20 cellular contexts compared by ENCODE assay signal in genomic region chr17:10336393-10336792, GRCh38. TPM values are rescaled to one million over a fixed set of nuclear protein-coding genes. Genes with fewer than 3 reads are reported as not detected.
DNase-seq lines count a peak whose midpoint lies in the region; ATAC-seq and TF ChIP-seq lines count a peak whose summit lies in the region.
"Had no signal": no experiment of that assay in that cellular context is flagged by ENCODE, and none has a peak within 500 bp of the region (broad histone marks: within the 10 kb centered on the region; RNA-seq: fewer than 3 reads in every experiment).

No MANE protein-coding gene starts in this region.

- H3K36me3 ChIP-seq in NT2/D1 (ENCODE audit: insufficient read depth, insufficient read length, low read length), result no peaks in the 10 kb centered on the region
- no peaks in the 10 kb centered on the region for H3K36me3 ChIP-seq in endodermal cell (ENCODE audit: control insufficient read depth, insufficient read depth, low read length)
- no peaks in the 10 kb centered on the region for H3K36me3 ChIP-seq in neural progenitor cell

- H3K27me3 Mint-ChIP-seq in endodermal cell (ENCODE audit: insufficient read depth) (no peaks in the 10 kb centered on the region), neural progenitor cell (ENCODE audit: insufficient read depth, low read depth) (peaks cover 5% of the 10 kb centered on the region)
- H3K27me3 Mint-ChIP-seq: CD4-positive, alpha-beta T cell had no signal

- no peaks in the 10 kb centered on the region for H3K79me2 ChIP-seq in neural progenitor cell (ENCODE audit: low read depth)

- no peak overlapping the region for H3K4me2 ChIP-seq in neural progenitor cell
- H3K4me2 ChIP-seq: A549 had no signal

- H3K4me3 Mint-ChIP-seq in endodermal cell (no peak overlapping the region), neural progenitor cell (no peak overlapping the region)
- H3K4me3 Mint-ChIP-seq: CD4-positive, alpha-beta T cell; HFFc6 had no signal

- peak overlapping the region; percentile 36 for H2AFZ ChIP-seq in neural progenitor cell (replicated peaks)

- no peak overlapping the region for H3K4me3 ChIP-seq in NT2/D1 (ENCODE audit: insufficient read length, low read depth)
- no peak overlapping the region for H3K4me3 ChIP-seq in endodermal cell (ENCODE audit: low read length)
- no peak overlapping the region for H3K4me3 ChIP-seq in neural progenitor cell
- H3K4me3 ChIP-seq: A549 had no signal

- H3K36me3 Mint-ChIP-seq in endodermal cell (ENCODE audit: low read depth), result no peaks in the 10 kb centered on the region
- H3K36me3 Mint-ChIP-seq in neural progenitor cell, result no peaks in the 10 kb centered on the region

- DNase-seq in ELF-1 (ENCODE audit: low read depth, low spot score) (peak; percentile 23), NT2/D1 (ENCODE audit: low read depth, low spot score) (peak; percentile 36), endodermal cell (peak; percentile 70), neural progenitor cell (ENCODE audit: low spot score) (peak; percentile 18), NCI-H1694 (lab: John Stamatoyannopoulos, UW) (no peak)
- DNase-seq in activated CD4-positive, alpha-beta T cell treated with anti-CD3 and anti-CD28 coated beads for 4 hours, result no peak
- DNase-seq: AML-193; Caco-2; CD4-positive, alpha-beta T cell; GDM1 had no signal

- no peaks in the 10 kb centered on the region for H3F3A ChIP-seq in neural progenitor cell (ENCODE audit: low read depth)

- no peaks in the 10 kb centered on the region for H3K9me3 Mint-ChIP-seq in endodermal cell
- no peaks in the 10 kb centered on the region for H3K9me3 Mint-ChIP-seq in neural progenitor cell
- H3K9me3 Mint-ChIP-seq: CD4-positive, alpha-beta T cell; HFFc6 had no signal

- H4K20me1 ChIP-seq in neural progenitor cell (ENCODE audit: low read depth), result no peaks in the 10 kb centered on the region

- 80 to 86% methylated on average over 2 to 7 of the region's 7 CpGs for WGBS in endodermal cell (ENCODE audit: insufficient coverage in 1 of 2, insufficient read length in 1 of 2), 2 experiments

- H3K9me3 ChIP-seq in NT2/D1 (ENCODE audit: insufficient read depth, low read length), result no peaks in the 10 kb centered on the region
- H3K9me3 ChIP-seq in endodermal cell (ENCODE audit: control insufficient read depth, low read length), result no peaks in the 10 kb centered on the region
- no peaks in the 10 kb centered on the region for H3K9me3 ChIP-seq in neural progenitor cell (ENCODE audit: low read depth)
- H3K9me3 ChIP-seq: A549, Caco-2 had no signal

- peaks cover 4% of the 10 kb centered on the region for H3K4me1 ChIP-seq in NT2/D1 (ENCODE audit: insufficient read depth, insufficient read length)
- no peaks in the 10 kb centered on the region for H3K4me1 ChIP-seq in endodermal cell (ENCODE audit: control insufficient read depth, insufficient read depth, low read length)
- peaks cover 4% of the 10 kb centered on the region for H3K4me1 ChIP-seq in neural progenitor cell
- H3K4me1 ChIP-seq: A549, Caco-2 had no signal

- H3K9ac ChIP-seq in NT2/D1 (ENCODE audit: insufficient read length, low read depth), result no peak overlapping the region
- no peak overlapping the region for H3K9ac ChIP-seq in endodermal cell (ENCODE audit: extremely low read depth, low read length, poor library complexity, severe bottlenecking)
- no peak overlapping the region for H3K9ac ChIP-seq in neural progenitor cell

- H3K4me1 Mint-ChIP-seq in endodermal cell (no peaks in the 10 kb centered on the region), neural progenitor cell (peaks cover 4% of the 10 kb centered on the region)

- H3K27me3 ChIP-seq in NT2/D1 (ENCODE audit: insufficient read depth, insufficient read length) (no peaks in the 10 kb centered on the region), endodermal cell (ENCODE audit: control insufficient read depth, insufficient read depth, low read length, poor library complexity, severe bottlenecking) (no peaks in the 10 kb centered on the region), neural progenitor cell (no peaks in the 10 kb centered on the region)

- TF ChIP-seq CTCF in endodermal cell (conservative IDR thresholded peaks at IDR 0.05) (no peak), neural progenitor cell (IDR thresholded peaks at IDR 0.05) (no peak)

- ATAC-seq in HG03457 (IDR thresholded peaks at IDR 0.05; ENCODE audit: unreplicated experiment), result no peak
- ATAC-seq: A549, HCT116 had no signal

- H3K27ac Mint-ChIP-seq in endodermal cell (no peak overlapping the region), neural progenitor cell (peak overlapping the region; percentile 6)
- H3K27ac Mint-ChIP-seq: CD4-positive, alpha-beta T cell; HFFc6 had no signal

- H3K27ac ChIP-seq in endodermal cell (ENCODE audit: low read depth, low read length) (no peak overlapping the region), neural progenitor cell (no peak overlapping the region)
- H3K27ac ChIP-seq: 22Rv1, A549, C4-2B, HL-60 had no signal

RNA-seq across cellular contexts. Expression of gene MYH13, which starts 36.4 kb away (rescaled TPM):
- total RNA-seq in endodermal cell (not detected), neural progenitor cell (ENCODE audit: low replicate concordance) (not detected in 2 replicates)
- not detected for polyA plus RNA-seq in endodermal cell (2013, experiment 1 of 2)
- not detected for polyA plus RNA-seq in endodermal cell (2013, experiment 2 of 2)
- total RNA-seq: Caco-2; CD4-positive, alpha-beta T cell; H4; HFFc6; HT1080 had no signal
- polyA plus RNA-seq: A549, BJ had no signal

Comparison
In these comparisons a context has a peak if more than half of its experiments do, and no peak if none do; other contexts are left out.
1. DNase-seq: peak in ELF-1 (single experiment), NT2/D1 (single experiment), endodermal cell (single experiment) and neural progenitor cell (single experiment); none in NCI-H1694 (single experiment) and activated CD4-positive, alpha-beta T cell treated with anti-CD3 and anti-CD28 coated beads for 4 hours (0 of 2).